ENCODE assay signal across 10 cellular contexts in genomic region chr1:205493241-205494085, GRCh38. TPM values are rescaled to one million over a fixed set of nuclear protein-coding genes. Genes with fewer than 3 reads are reported as not detected.
DNase-seq lines count a peak whose midpoint lies in the region; ATAC-seq and TF ChIP-seq lines count a peak whose summit lies in the region.
"Had no signal": no experiment of that assay in that cellular context is flagged by ENCODE, and none has a peak within 500 bp of the region (broad histone marks: within the 10 kb centered on the region; RNA-seq: fewer than 3 reads in every experiment).

No MANE protein-coding gene starts in this region.

- no peak overlapping the region for H2AFZ ChIP-seq in trophoblast cell (ENCODE audit: insufficient read depth, low read length, poor library complexity)

- H4K12ac ChIP-seq in trophoblast cell (ENCODE audit: low read depth, low read length), result no peak overlapping the region

- H3K4me1 ChIP-seq in trophoblast cell (ENCODE audit: control insufficient read depth in 1 of 2, insufficient read depth in 2 of 2, low read length in 2 of 2), result peaks cover 11 to 18% of the 10 kb centered on the region in 2 experiments
- H3K4me1 ChIP-seq: SJSA1 had no signal

- TF ChIP-seq CTCF in epithelial cell of esophagus (IDR thresholded peaks at IDR 0.05; ENCODE audit: insufficient read depth, low read depth, low read length, missing control alignments), result no peak

- DNase-seq in EH (ENCODE audit: low read depth), result peak; percentile 68
- peak; percentile 85 for DNase-seq in NCI-H69 (lab: John Stamatoyannopoulos, UW)
- DNase-seq in epithelial cell of esophagus (ENCODE audit: low read depth), result peak; percentile 77
- DNase-seq in trophoblast cell, result peak in 1 of 2 donors; percentile 13

- H3K18ac ChIP-seq in trophoblast cell (ENCODE audit: low read length), result no peak overlapping the region

- H3K14ac ChIP-seq in trophoblast cell (ENCODE audit: low read length), result no peak overlapping the region

- H3K23ac ChIP-seq in trophoblast cell (ENCODE audit: low read length), result no peak overlapping the region

- no peaks in the 10 kb centered on the region for H3K9me3 ChIP-seq in trophoblast cell (ENCODE audit: insufficient read depth, low read depth, low read length)
- H3K9me3 ChIP-seq: SJSA1 had no signal

- no peak overlapping the region for H3K4me3 ChIP-seq in epithelial cell of esophagus (ENCODE audit: low read length)
- no peak overlapping the region for H3K4me3 ChIP-seq in trophoblast cell (ENCODE audit: low read depth, low read length)
- H3K4me3 ChIP-seq: SJSA1 had no signal

- H2BK12ac ChIP-seq in trophoblast cell (ENCODE audit: low read length), result peak overlapping the region; percentile 25

- WGBS in trophoblast cell (ENCODE audit: extremely low coverage, insufficient coverage, insufficient read length), result no CpG with 5 or more reads among the region's 11 CpGs

- ATAC-seq in GM19351 (IDR thresholded peaks at IDR 0.05; ENCODE audit: unreplicated experiment), result no peak
- no peak for ATAC-seq in GM21367 (IDR thresholded peaks at IDR 0.05; ENCODE audit: unreplicated experiment)
- ATAC-seq in GM21381 (IDR thresholded peaks at IDR 0.05; ENCODE audit: unreplicated experiment), result no peak
- no peak for ATAC-seq in HG03469 (IDR thresholded peaks at IDR 0.05; ENCODE audit: unreplicated experiment)

- H2AK5ac ChIP-seq in trophoblast cell (ENCODE audit: low read length), result no peak overlapping the region

- H3K36me3 ChIP-seq in trophoblast cell (ENCODE audit: control insufficient read depth in 1 of 2, insufficient read depth in 2 of 2, low read length in 2 of 2), result no peaks in the 10 kb centered on the region
- H3K36me3 ChIP-seq: SJSA1 had no signal

- peaks cover 8% of the 10 kb centered on the region for H3K79me1 ChIP-seq in trophoblast cell (ENCODE audit: low read length)

- H4K91ac ChIP-seq in trophoblast cell (ENCODE audit: low read depth, low read length), result peak overlapping the region; percentile 12

- H3K4ac ChIP-seq in trophoblast cell (ENCODE audit: low read depth, low read length), result no peak overlapping the region

- H2BK120ac ChIP-seq in trophoblast cell (ENCODE audit: insufficient read depth, low read length, poor library complexity), result peak overlapping the region; percentile 29

- H2BK5ac ChIP-seq in trophoblast cell (ENCODE audit: low read depth, low read length, poor library complexity), result no peak overlapping the region

- H3K27ac ChIP-seq in trophoblast cell (ENCODE audit: low read depth, low read length), result no peak overlapping the region
- H3K27ac ChIP-seq: epithelial cell of prostate, SJSA1 had no signal

- no peak overlapping the region for H3K9ac ChIP-seq in trophoblast cell (ENCODE audit: low read length)

- H3K27me3 ChIP-seq in trophoblast cell (ENCODE audit: insufficient read depth, low read length), result no peaks in the 10 kb centered on the region

- H4K8ac ChIP-seq in trophoblast cell (ENCODE audit: low read depth, low read length), result no peak overlapping the region

- H3K4me2 ChIP-seq in trophoblast cell (ENCODE audit: low read length), result no peak overlapping the region

- no peaks in the 10 kb centered on the region for H3K79me2 ChIP-seq in trophoblast cell (ENCODE audit: control insufficient read depth, insufficient read depth, low read length, poor library complexity)

RNA-seq across cellular contexts. Expression of gene CDK18, which starts 11.0 kb away (rescaled TPM):
- 22.8 and 24.6 TPM in 2 replicates for polyA plus RNA-seq in trophoblast cell (2013)

RNA-seq across cellular contexts. Expression of gene BLACAT1, which starts 37.6 kb away (rescaled TPM):
- 2.8 TPM in 2 replicates for polyA plus RNA-seq in trophoblast cell (2013)
